Comparison of ENCODE assay signal across 9 cellular contexts in genomic region chr5:3284506-3284905, GRCh38.
"Had no signal": no experiment of that assay in that cellular context is flagged by ENCODE, and none has a peak within 500 bp of the region (broad histone marks: within the 10 kb centered on the region; RNA-seq: fewer than 3 reads in every experiment).

No MANE protein-coding gene starts in this region.

- H3K4me2 ChIP-seq: GM23338 had no signal

- H3K27ac Mint-ChIP-seq: GM23338, HFFc6 had no signal

- H3K9ac ChIP-seq: GM23248 had no signal

- FAIRE-seq: H54 had no signal

- H2AFZ ChIP-seq: GM23248, GM23338 had no signal

- H3K9me3 ChIP-seq: HAP-1 had no signal

- ATAC-seq: GM23338, HCT116 had no signal

- H3K27ac ChIP-seq: GM23248 had no signal

- H3K9me3 Mint-ChIP-seq: H9 had no signal

- H3K4me3 Mint-ChIP-seq: GM23338, H9, HFFc6 had no signal

- H3K4me1 ChIP-seq: HAP-1 had no signal

- DNase-seq: GM23248, GOT3, H9, HCEC 1CT, HFFc6 had no signal

- H3K4me3 ChIP-seq: GM23248, GM23338, HAP-1 had no signal

- H3K36me3 ChIP-seq: HAP-1 had no signal
